In the genomic region with DNA sequence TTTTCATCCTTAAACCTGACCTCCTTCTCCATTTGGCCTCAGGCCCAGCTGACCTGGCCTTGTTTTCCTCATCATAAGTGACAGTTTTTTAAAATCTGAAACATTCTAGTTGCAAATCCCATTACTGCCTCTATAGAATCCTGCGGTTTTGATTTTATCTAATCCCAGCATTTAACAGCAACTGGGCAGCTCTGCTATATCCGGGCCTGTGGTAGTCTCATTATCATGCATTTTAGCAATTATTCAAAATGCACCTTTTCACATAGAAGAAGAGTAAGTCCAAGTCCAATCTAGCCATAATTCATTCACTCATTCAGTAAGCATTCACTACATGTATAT, we compare ENCODE assay signal across 1 cellular context.
TF ChIP-seq lines count a peak whose summit lies in the region.

No MANE protein-coding gene starts in this region.

TF ChIP-seq in SK-N-SH, 30 proteins besides CTCF, POLR2A, EP300 and RAD21:
- TF ChIP-seq REST (IDR thresholded peaks at IDR 0.05; ENCODE audit: low read depth, low read length) (peak; percentile 37; the same call in 1 of the 2 replicates), FOXM1 (IDR thresholded peaks at IDR 0.05; ENCODE audit: low read depth) (no peak), RFX5 (IDR thresholded peaks at IDR 0.05; ENCODE audit: low read length) (no peak), NRF1 (IDR thresholded peaks at IDR 0.05; ENCODE audit: low read depth, low read length) (no peak), TEAD4 (IDR thresholded peaks at IDR 0.05; ENCODE audit: borderline replicate concordance, insufficient read depth) (peak; percentile 83; the same call in 1 of the 2 replicates), GABPA (IDR thresholded peaks at IDR 0.05; ENCODE audit: low read depth) (no peak), CHD2 (IDR thresholded peaks at IDR 0.05; ENCODE audit: low read length, partially characterized antibody) (no peak), EZH2phosphoT487 (IDR thresholded peaks at IDR 0.05; ENCODE audit: borderline replicate concordance, low read depth) (no peak), FOXJ3 (CRISPR knock-in tag; IDR thresholded peaks at IDR 0.05) (peak; percentile 69), GATA2 (CRISPR knock-in tag; IDR thresholded peaks at IDR 0.05) (peak; percentile 81), NFIC (IDR thresholded peaks at IDR 0.05; ENCODE audit: borderline replicate concordance) (peak; percentile 85), USF1 (IDR thresholded peaks at IDR 0.05; ENCODE audit: borderline replicate concordance, low read depth) (no peak), RCOR1 (IDR thresholded peaks at IDR 0.05; ENCODE audit: low read length) (peak; percentile 49; the same call in 1 of the 2 replicates), ELF1 (IDR thresholded peaks at IDR 0.05) (peak; percentile 15; the same call in 1 of the 2 replicates), FOSL2 (IDR thresholded peaks at IDR 0.05; ENCODE audit: borderline replicate concordance, low read depth) (0 out of 2 replicates have a peak, but pooled peaks have one; percentile 6), POLR2AphosphoS5 (IDR thresholded peaks at IDR 0.05; ENCODE audit: low read depth, low read length) (peak; percentile 28; the same call in 1 of the 2 replicates), TCF12 (IDR thresholded peaks at IDR 0.05) (peak; percentile 90), RXRA (IDR thresholded peaks at IDR 0.05; ENCODE audit: borderline replicate concordance, low read depth) (no peak), JUND (IDR thresholded peaks at IDR 0.05) (peak; percentile 65; the same call in 1 of the 2 replicates)
- TF ChIP-seq, protein P1, sequence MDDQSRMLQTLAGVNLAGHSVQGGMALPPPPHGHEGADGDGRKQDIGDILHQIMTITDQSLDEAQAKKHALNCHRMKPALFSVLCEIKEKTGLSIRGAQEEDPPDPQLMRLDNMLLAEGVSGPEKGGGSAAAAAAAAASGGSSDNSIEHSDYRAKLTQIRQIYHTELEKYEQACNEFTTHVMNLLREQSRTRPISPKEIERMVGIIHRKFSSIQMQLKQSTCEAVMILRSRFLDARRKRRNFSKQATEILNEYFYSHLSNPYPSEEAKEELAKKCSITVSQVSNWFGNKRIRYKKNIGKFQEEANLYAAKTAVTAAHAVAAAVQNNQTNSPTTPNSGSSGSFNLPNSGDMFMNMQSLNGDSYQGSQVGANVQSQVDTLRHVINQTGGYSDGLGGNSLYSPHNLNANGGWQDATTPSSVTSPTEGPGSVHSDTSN (IDR thresholded peaks at IDR 0.05): peak; percentile 77
- TF ChIP-seq, protein P2, sequence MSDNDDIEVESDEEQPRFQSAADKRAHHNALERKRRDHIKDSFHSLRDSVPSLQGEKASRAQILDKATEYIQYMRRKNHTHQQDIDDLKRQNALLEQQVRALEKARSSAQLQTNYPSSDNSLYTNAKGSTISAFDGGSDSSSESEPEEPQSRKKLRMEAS (IDR thresholded peaks at IDR 0.05; ENCODE audit: low read depth): no peak
